In the genomic region with DNA sequence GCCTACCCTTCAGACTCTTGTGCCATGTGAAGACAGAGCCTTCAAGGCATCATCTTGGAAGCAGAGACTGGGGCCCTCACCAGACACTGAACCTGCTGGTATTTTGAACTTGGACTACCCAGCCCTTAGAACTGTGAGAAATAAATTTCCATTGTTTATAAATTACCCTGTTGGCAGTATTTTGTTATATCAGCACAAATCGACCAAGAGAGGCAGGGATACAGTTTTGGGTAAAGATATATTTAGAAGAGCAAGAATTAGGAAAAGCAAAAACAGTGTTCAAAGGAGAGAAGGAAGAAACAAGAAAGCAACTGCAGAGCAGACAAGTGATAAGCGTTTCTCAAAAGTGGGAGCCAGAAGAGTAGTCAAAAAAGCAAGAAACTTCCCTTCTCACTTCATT, we compare ENCODE assay signal across 10 cellular contexts.
"Had no signal": no experiment of that assay in that cellular context is flagged by ENCODE, and none has a peak within 500 bp of the region (broad histone marks: within the 10 kb centered on the region; RNA-seq: fewer than 3 reads in every experiment).

No MANE protein-coding gene starts in this region.

- H2AFZ ChIP-seq: GM23248 had no signal

- H3K4me3 Mint-ChIP-seq: HFFc6, IgD-negative memory B cell had no signal

- H3K36me3 ChIP-seq: HAP-1 had no signal

- H3K4me2 ChIP-seq: KMS-11 had no signal

- H3K9ac ChIP-seq: GM23248, KMS-11 had no signal

- H3K4me3 ChIP-seq: GM23248, HAP-1 had no signal

- H3K4me1 ChIP-seq: HAP-1 had no signal

- ATAC-seq: HCT116 had no signal

- H3K9me3 ChIP-seq: HAP-1 had no signal

- H3K27me3 Mint-ChIP-seq: IgD-negative memory B cell had no signal

- H3K4me1 Mint-ChIP-seq: IgD-negative memory B cell had no signal

- H3K27ac Mint-ChIP-seq: HFFc6, IgD-negative memory B cell had no signal

- H3K27ac ChIP-seq: GM23248, HL-60, KMS-11 had no signal

- DNase-seq: GM23248, GOT3, H7, HFFc6, KBM-7 had no signal
